Comparison of ENCODE assay signal across 31 cellular contexts in the genomic region with DNA sequence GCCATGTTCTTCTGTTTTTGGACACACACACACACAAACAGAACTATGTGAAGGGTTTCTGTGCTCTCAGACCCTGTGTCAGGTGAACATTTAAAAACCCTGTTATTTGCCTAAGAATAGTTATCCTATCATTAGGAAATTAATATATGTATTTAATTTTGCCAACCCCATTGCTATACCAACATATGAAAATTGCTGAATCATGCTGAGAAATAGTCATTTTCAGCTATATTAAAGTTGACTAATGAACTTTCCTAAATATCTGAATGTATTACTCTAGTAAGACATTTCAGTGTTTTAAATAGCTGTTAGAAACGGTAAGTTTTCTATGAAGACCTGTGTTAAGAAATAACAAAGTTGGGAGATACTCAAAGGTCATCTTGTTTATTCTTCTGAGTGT.
"Had no signal": no experiment of that assay in that cellular context is flagged by ENCODE, and none has a peak within 500 bp of the region (broad histone marks: within the 10 kb centered on the region; RNA-seq: fewer than 3 reads in every experiment).

No MANE protein-coding gene starts in this region.

- ATAC-seq: naive thymus-derived CD8-positive, alpha-beta T cell; psoas muscle; right cardiac atrium; sciatic nerve; stimulated activated memory B cell treated with anti-CD40 and anti-IgM and Interleukin-4, amounts not matched to agents 10 μg/mL and 1 μg/mL and 100 μg/mL, for 72 hours; stimulated activated naive CD8-positive, alpha-beta T cell treated with anti-CD3 and anti-CD28 coated beads, Interleukin-15, amount 100 ng/mL, for 72 hours; stimulated activated naive CD8-positive, alpha-beta T cell treated with anti-CD3 and anti-CD28 coated beads, Interleukin-15, Interleukin-2, amounts not matched to agents 100 U/mL and 50 U/mL, for 24 hours; upper lobe of right lung had no signal

- H3K27me3 ChIP-seq: neural progenitor cell, ovary, spleen, suprapubic skin, testis, tibial artery, transverse colon, upper lobe of right lung, uterus had no signal

- H3K4me1 Mint-ChIP-seq: naive thymus-derived CD8-positive, alpha-beta T cell; neural progenitor cell; stimulated activated naive CD8-positive, alpha-beta T cell treated with anti-CD3 and anti-CD28 coated beads, Interleukin-15, amount 100 ng/mL, for 72 hours had no signal

- H3K36me3 ChIP-seq: neural progenitor cell, ovary, spleen, suprapubic skin, tibial artery, transverse colon, upper lobe of right lung, uterus had no signal

- H3K9me3 ChIP-seq: ovary, psoas muscle, spleen, suprapubic skin, testis, tibial artery, transverse colon, upper lobe of right lung, uterus had no signal

- H3K4me1 ChIP-seq: neural progenitor cell, parathyroid adenoma, psoas muscle, spleen, suprapubic skin, testis, tibial artery, transverse colon, upper lobe of right lung, uterus had no signal

- H2AFZ ChIP-seq: neural progenitor cell, parathyroid adenoma had no signal

- H3K27ac Mint-ChIP-seq: naive thymus-derived CD8-positive, alpha-beta T cell; nephron; neural progenitor cell; progenitor cell of endocrine pancreas; stimulated activated memory B cell treated with anti-CD40 and anti-IgM and Interleukin-4, amounts not matched to agents 10 μg/mL and 1 μg/mL and 100 μg/mL, for 72 hours; stimulated activated naive CD8-positive, alpha-beta T cell treated with anti-CD3 and anti-CD28 coated beads, Interleukin-15, amount 100 ng/mL, for 72 hours; type B pancreatic cell had no signal

- H3K27me3 Mint-ChIP-seq: naive thymus-derived CD8-positive, alpha-beta T cell; progenitor cell of endocrine pancreas; stimulated activated memory B cell treated with anti-CD40 and anti-IgM and Interleukin-4, amounts not matched to agents 10 μg/mL and 1 μg/mL and 100 μg/mL, for 72 hours; stimulated activated naive CD8-positive, alpha-beta T cell treated with anti-CD3 and anti-CD28 coated beads, Interleukin-15, amount 100 ng/mL, for 72 hours; type B pancreatic cell had no signal

- DNase-seq: naive thymus-derived CD8-positive, alpha-beta T cell; occipital lobe; ovary; posterior cingulate gyrus; psoas muscle; right cardiac atrium; spleen; stimulated activated CD4-positive, alpha-beta T cell treated with anti-CD3 and anti-CD28 coated beads, Interleukin-12 subunit alpha, Interleukin-12 subunit beta, amount 100 ng/mL, for 4 hours; stimulated activated CD4-positive, alpha-beta T cell treated with anti-CD3 and anti-CD28 coated beads, Interleukin-1b, Interleukin-23, amount 100 ng/mL, for 48 hours; stimulated activated CD4-positive, alpha-beta T cell treated with anti-CD3 and anti-CD28 coated beads, Interleukin-4, amount 100 ng/mL, for 1 hour; stimulated activated CD4-positive, alpha-beta T cell treated with anti-CD3 and anti-CD28 coated beads, Interleukin-4, amount 100 ng/mL, for 4 hours; stimulated activated CD8-positive, alpha-beta memory T cell treated with anti-CD3 and anti-CD28 coated beads, Interleukin-4, amount 100 ng/mL, for 48 hours; stimulated activated naive CD4-positive, alpha-beta T cell; stimulated activated naive CD8-positive, alpha-beta T cell treated with anti-CD3 and anti-CD28 coated beads, Interleukin-15, amount 100 ng/mL, for 72 hours; stimulated activated naive CD8-positive, alpha-beta T cell treated with anti-CD3 and anti-CD28 coated beads, Interleukin-15, Interleukin-2, amounts not matched to agents 100 U/mL and 50 U/mL, for 24 hours; substantia nigra; testis; tibial artery; transverse colon; upper lobe of right lung; uterus had no signal

- H3K4me2 ChIP-seq: neural progenitor cell, smooth muscle cell had no signal

- H3K27ac ChIP-seq: neural progenitor cell, ovary, parathyroid adenoma, psoas muscle, skin epidermis, spleen, suprapubic skin, testis, tibial artery, transverse colon, upper lobe of right lung, uterus had no signal

- H3K79me2 ChIP-seq: parathyroid adenoma had no signal

- H3K9me3 Mint-ChIP-seq: neural progenitor cell; stimulated activated memory B cell treated with anti-CD40 and anti-IgM and Interleukin-4, amounts not matched to agents 10 μg/mL and 1 μg/mL and 100 μg/mL, for 72 hours; stimulated activated naive CD8-positive, alpha-beta T cell treated with anti-CD3 and anti-CD28 coated beads, Interleukin-15, amount 100 ng/mL, for 72 hours; type B pancreatic cell had no signal

- H3K9ac ChIP-seq: neural progenitor cell, parathyroid adenoma had no signal

- H3K4me3 ChIP-seq: neural progenitor cell, ovary, psoas muscle, skin epidermis, smooth muscle cell, spleen, suprapubic skin, testis, tibial artery, transverse colon, upper lobe of right lung, uterus had no signal

- H3K36me3 Mint-ChIP-seq: naive thymus-derived CD8-positive, alpha-beta T cell; neural progenitor cell; stimulated activated memory B cell treated with anti-CD40 and anti-IgM and Interleukin-4, amounts not matched to agents 10 μg/mL and 1 μg/mL and 100 μg/mL, for 72 hours; type B pancreatic cell had no signal

- H3K4me3 Mint-ChIP-seq: naive thymus-derived CD8-positive, alpha-beta T cell; nephron; neural progenitor cell; stimulated activated memory B cell treated with anti-CD40 and anti-IgM and Interleukin-4, amounts not matched to agents 10 μg/mL and 1 μg/mL and 100 μg/mL, for 72 hours; stimulated activated naive CD8-positive, alpha-beta T cell treated with anti-CD3 and anti-CD28 coated beads, Interleukin-15, amount 100 ng/mL, for 72 hours; type B pancreatic cell had no signal
